Comparison of ENCODE assay signal across 1 cellular context in genomic region chr5:124764585-124764984, GRCh38.
A peak's percentile ranks its signal among the peaks of the same experiment; 100 is the strongest.
TF ChIP-seq lines count a peak whose summit lies in the region.

No MANE protein-coding gene starts in this region.

TF ChIP-seq in HEK293, 187 proteins besides CTCF, POLR2A, EP300 and RAD21 (continued from another document):
- TF ChIP-seq PRDM6 (tag by site-specific recombination; IDR thresholded peaks at IDR 0.05), result peak; percentile 86
